Comparison of ENCODE assay signal across 8 cellular contexts in genomic region chr22:44697423-44698179, GRCh38. TPM values are rescaled to one million over a fixed set of nuclear protein-coding genes. Genes with fewer than 3 reads are reported as not detected.
DNase-seq lines count a peak whose midpoint lies in the region; ATAC-seq and TF ChIP-seq lines count a peak whose summit lies in the region.

No MANE protein-coding gene starts in this region.

- TF ChIP-seq CTCF in CD4-positive, alpha-beta T cell (IDR thresholded peaks at IDR 0.05) = peak; percentile 94
- TF ChIP-seq CTCF in SK-N-SH (IDR thresholded peaks at IDR 0.05) = peak; percentile 89
- TF ChIP-seq CTCF in glutamatergic neuron (IDR thresholded peaks at IDR 0.05; ENCODE audit: partially characterized antibody, unreplicated experiment) = peak; percentile 98
- TF ChIP-seq CTCF in progenitor cell of endocrine pancreas (IDR thresholded peaks at IDR 0.05; ENCODE audit: unreplicated experiment) = peak; percentile 97
- peak; percentile 97 for TF ChIP-seq CTCF in upper lobe of right lung (IDR thresholded peaks at IDR 0.05)

- 0% methylated on average over 2 of the region's 22 CpGs for WGBS in SK-N-SH (ENCODE audit: low lambda C conversion rate)

- peak; percentile 75 to 89 (median 82) for DNase-seq in CD4-positive, alpha-beta T cell
- DNase-seq in SK-N-SH = peak; percentile 91
- peak; percentile 73 to 83 (median 80) for DNase-seq in activated naive CD4-positive, alpha-beta T cell (lab: John Stamatoyannopoulos, UW)
- DNase-seq in glutamatergic neuron = peak; percentile 90
- DNase-seq in progenitor cell of endocrine pancreas (ENCODE audit: low spot score, unreplicated experiment) = peak; percentile 89
- peak; percentile 92 for DNase-seq in upper lobe of right lung

- H3K36me3 Mint-ChIP-seq in CD4-positive, alpha-beta T cell (ENCODE audit: low read depth) = no peaks in the 10 kb centered on the region
- H3K36me3 Mint-ChIP-seq in glutamatergic neuron (ENCODE audit: unreplicated experiment) (no peaks in the 10 kb centered on the region), progenitor cell of endocrine pancreas (ENCODE audit: insufficient read depth) (no peaks in the 10 kb centered on the region)

- no peaks in the 10 kb centered on the region for H3K27me3 Mint-ChIP-seq in CD4-positive, alpha-beta T cell
- H3K27me3 Mint-ChIP-seq in glutamatergic neuron (ENCODE audit: unreplicated experiment) (peaks cover 2% of the 10 kb centered on the region), progenitor cell of endocrine pancreas (peaks cover 5% of the 10 kb centered on the region)

- H3K4me2 ChIP-seq in SK-N-SH = no peak overlapping the region

- H3K27ac ChIP-seq in CD4-positive, alpha-beta T cell (ENCODE audit: low read depth, low read length) = no peak overlapping the region
- H3K27ac ChIP-seq in SK-N-SH (ENCODE audit: low read depth in 2 of 2, low read length in 1 of 2) (no peak overlapping the region), upper lobe of right lung (no peak overlapping the region)

- ATAC-seq in CD4-positive, alpha-beta T cell (ENCODE audit: poor library complexity) = peak; percentile 36
- ATAC-seq in HG02798 (IDR thresholded peaks at IDR 0.05; ENCODE audit: poor library complexity, unreplicated experiment) = peak; percentile 42
- ATAC-seq in upper lobe of right lung = peak; percentile 75
- no peak for ATAC-seq in GM21367 (IDR thresholded peaks at IDR 0.05; ENCODE audit: unreplicated experiment)

- intact Hi-C loops in CD4-positive, alpha-beta T cell (cut with DNase I, micrococcal nuclease) = loop anchor here (1.0 to 5.0 kb wide), 2 partner anchors 39 to 400 kb away; no protein-coding TSS in a partner anchor
- intact Hi-C loops in upper lobe of right lung (cut with DNase I) = loop anchor here (2.0 kb wide), 1 partner anchor 37 kb away; no protein-coding TSS in a partner anchor

- H3K36me3 ChIP-seq in SK-N-SH (replicated peaks in 1 of 2; ENCODE audit: control insufficient read depth in 1 of 2, insufficient read depth in 2 of 2, low read length in 1 of 2) (no peaks in the 10 kb centered on the region), upper lobe of right lung (no peaks in the 10 kb centered on the region)

- H4K20me1 ChIP-seq in SK-N-SH (ENCODE audit: insufficient read depth) = no peaks in the 10 kb centered on the region

- no peaks in the 10 kb centered on the region for H3K9me3 Mint-ChIP-seq in CD4-positive, alpha-beta T cell
- no peaks in the 10 kb centered on the region for H3K9me3 Mint-ChIP-seq in glutamatergic neuron (ENCODE audit: unreplicated experiment)
- no peaks in the 10 kb centered on the region for H3K9me3 Mint-ChIP-seq in progenitor cell of endocrine pancreas (ENCODE audit: low read depth)

- H3K9me2 ChIP-seq in SK-N-SH = no peaks in the 10 kb centered on the region

- H3K9ac ChIP-seq in SK-N-SH = no peak overlapping the region

- peak; percentile 88 for TF ChIP-seq RAD21 in SK-N-SH (IDR thresholded peaks at IDR 0.05; ENCODE audit: low read length)

- no peaks in the 10 kb centered on the region for H3K79me2 ChIP-seq in SK-N-SH (ENCODE audit: insufficient read depth)

- H3K4me1 ChIP-seq in SK-N-SH (ENCODE audit: control insufficient read depth in 1 of 2, insufficient read depth in 2 of 2, low read depth in 1 of 2, low read length in 1 of 2) (peaks cover 0 to 1% of the 10 kb centered on the region in 2 experiments; a peak in 1 of 4 replicates), upper lobe of right lung (peaks cover 17% of the 10 kb centered on the region)

- CTCF ChIA-PET in CD4-positive, alpha-beta T cell (lab: Charles Lee) = interaction anchor here (1.3 kb wide), 1 partner anchor 13 kb away, joined by 3 read pairs; no protein-coding TSS in a partner anchor
- CTCF ChIA-PET in SK-N-SH (lab: Yijun Ruan, JAX) = interaction anchor here (0.7 to 41.0 kb wide), 15 partner anchors 8 to 60 kb away, joined by 3 to 642 read pairs (median 7); no protein-coding TSS in a partner anchor

- H3K27ac Mint-ChIP-seq in CD4-positive, alpha-beta T cell = no peak overlapping the region
- H3K27ac Mint-ChIP-seq in glutamatergic neuron (ENCODE audit: unreplicated experiment) = no peak overlapping the region
- no peak overlapping the region for H3K27ac Mint-ChIP-seq in progenitor cell of endocrine pancreas

- no peaks in the 10 kb centered on the region for H3F3A ChIP-seq in SK-N-SH (replicated peaks; ENCODE audit: insufficient read depth)

- H3K4me3 Mint-ChIP-seq in CD4-positive, alpha-beta T cell = peak overlapping the region; percentile 42
- H3K4me3 Mint-ChIP-seq in glutamatergic neuron (ENCODE audit: unreplicated experiment) (no peak overlapping the region), progenitor cell of endocrine pancreas (ENCODE audit: low read depth) (no peak overlapping the region)

- POLR2A ChIA-PET in CD4-positive, alpha-beta T cell (lab: Charles Lee) = no interaction called here
- POLR2A ChIA-PET in SK-N-SH (lab: Yijun Ruan, JAX) = no interaction called here

- no peak overlapping the region for H2AFZ ChIP-seq in SK-N-SH (ENCODE audit: low read depth)

- H3K27me3 ChIP-seq in CD4-positive, alpha-beta T cell (ENCODE audit: control insufficient read depth, insufficient read depth, low read length) = no peaks in the 10 kb centered on the region
- 0 out of 2 replicates have a peak, but pooled peaks cover 3% of the 10 kb centered on the region for H3K27me3 ChIP-seq in SK-N-SH (ENCODE audit: insufficient read depth)
- H3K27me3 ChIP-seq in upper lobe of right lung = no peaks in the 10 kb centered on the region

- H3K4me3 ChIP-seq in SK-N-SH (ENCODE audit: low read depth in 2 of 2, low read length in 1 of 2) (no peak overlapping the region; a peak in 1 of 4 replicates), upper lobe of right lung (no peak overlapping the region)

- no peak for TF ChIP-seq EP300 in SK-N-SH (IDR thresholded peaks at IDR 0.05; ENCODE audit: borderline replicate concordance in 1 of 2, low read depth in 1 of 2, low read length in 1 of 2)

- H3K9me3 ChIP-seq in CD4-positive, alpha-beta T cell (ENCODE audit: control insufficient read depth, low read length) = no peaks in the 10 kb centered on the region
- H3K9me3 ChIP-seq in SK-N-SH (no peaks in the 10 kb centered on the region), upper lobe of right lung (no peaks in the 10 kb centered on the region)

- no peaks in the 10 kb centered on the region for H3K4me1 Mint-ChIP-seq in CD4-positive, alpha-beta T cell (ENCODE audit: low read depth)
- H3K4me1 Mint-ChIP-seq in glutamatergic neuron (ENCODE audit: low read depth, unreplicated experiment) (peaks cover 2% of the 10 kb centered on the region), progenitor cell of endocrine pancreas (ENCODE audit: low read depth) (peaks cover 8% of the 10 kb centered on the region)

TF ChIP-seq in SK-N-SH, 30 proteins besides CTCF, POLR2A, EP300 and RAD21:
- TF ChIP-seq RCOR1 (IDR thresholded peaks at IDR 0.05; ENCODE audit: low read length) = no peak
- no peak for TF ChIP-seq FOXM1 (IDR thresholded peaks at IDR 0.05; ENCODE audit: low read depth)
- peak; percentile 92 for TF ChIP-seq SMC3 (IDR thresholded peaks at IDR 0.05; ENCODE audit: low read depth, low read length)
- TF ChIP-seq, protein P1, sequence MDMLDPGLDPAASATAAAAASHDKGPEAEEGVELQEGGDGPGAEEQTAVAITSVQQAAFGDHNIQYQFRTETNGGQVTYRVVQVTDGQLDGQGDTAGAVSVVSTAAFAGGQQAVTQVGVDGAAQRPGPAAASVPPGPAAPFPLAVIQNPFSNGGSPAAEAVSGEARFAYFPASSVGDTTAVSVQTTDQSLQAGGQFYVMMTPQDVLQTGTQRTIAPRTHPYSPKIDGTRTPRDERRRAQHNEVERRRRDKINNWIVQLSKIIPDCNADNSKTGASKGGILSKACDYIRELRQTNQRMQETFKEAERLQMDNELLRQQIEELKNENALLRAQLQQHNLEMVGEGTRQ (IDR thresholded peaks at IDR 0.05; ENCODE audit: borderline replicate concordance, low read depth, low read length) = no peak
- TF ChIP-seq TCF12 (IDR thresholded peaks at IDR 0.05) = no peak
- TF ChIP-seq SIN3A (IDR thresholded peaks at IDR 0.05; ENCODE audit: borderline replicate concordance, low read depth, low read length) = no peak
- TF ChIP-seq TAF1 (IDR thresholded peaks at IDR 0.05; ENCODE audit: borderline replicate concordance, low read depth, low read length) = no peak
- TF ChIP-seq NFIC (IDR thresholded peaks at IDR 0.05; ENCODE audit: borderline replicate concordance) = no peak
- no peak for TF ChIP-seq CHD2 (IDR thresholded peaks at IDR 0.05; ENCODE audit: low read length, partially characterized antibody)
- no peak for TF ChIP-seq EZH2phosphoT487 (IDR thresholded peaks at IDR 0.05; ENCODE audit: borderline replicate concordance, low read depth)
- no peak for TF ChIP-seq YY1 (IDR thresholded peaks at IDR 0.05; ENCODE audit: low read depth)
- TF ChIP-seq MEF2A (IDR thresholded peaks at IDR 0.05; ENCODE audit: borderline replicate concordance, low read depth) = no peak
- no peak for TF ChIP-seq IRF3 (IDR thresholded peaks at IDR 0.05; ENCODE audit: low read depth, low read length)
- 0 out of 2 replicates have a peak, but pooled peaks have one; percentile 22 for TF ChIP-seq FOXJ3 (CRISPR knock-in tag; IDR thresholded peaks at IDR 0.05)
- no peak for TF ChIP-seq GATA2 (CRISPR knock-in tag; IDR thresholded peaks at IDR 0.05)
- no peak for TF ChIP-seq ELF1 (IDR thresholded peaks at IDR 0.05)

RNA-seq across cellular contexts. Expression of gene PRR5, which starts 4.4 kb away (rescaled TPM):
- total RNA-seq in CD4-positive, alpha-beta T cell = 10 to 100 TPM; 29.0 to 31.6 TPM
- polyA plus RNA-seq in SK-N-SH (2012; rRNA removed) = 1.3 TPM in 2 replicates
- polyA plus RNA-seq in SK-N-SH (2012; cell fraction: cytosol; rRNA removed) = 0.86 and 1.4 TPM in 2 replicates
- polyA plus RNA-seq in SK-N-SH (2012; cell fraction: nucleus; rRNA removed) = 2.5 and 2.6 TPM in 2 replicates
- 17.5 TPM for total RNA-seq in glutamatergic neuron (ENCODE audit: unreplicated experiment)
- 20.5 and 21.3 TPM in 2 replicates for total RNA-seq in progenitor cell of endocrine pancreas
- 13.6 TPM for total RNA-seq in upper lobe of right lung

RNA-seq across cellular contexts. Expression of gene ARHGAP8, which starts 54.8 kb away (rescaled TPM):
- 1 to 10 TPM; 5.7 to 6.3 TPM for total RNA-seq in CD4-positive, alpha-beta T cell
- polyA plus RNA-seq in SK-N-SH (2012; rRNA removed) = 0.05 and 0.08 TPM in 2 replicates
- polyA plus RNA-seq in SK-N-SH (2012; cell fraction: cytosol; rRNA removed) = 0.09 TPM in 1 of 2 replicates, not detected in the other
- 0.20 and 0.38 TPM in 2 replicates for polyA plus RNA-seq in SK-N-SH (2012; cell fraction: nucleus; rRNA removed)
- total RNA-seq in glutamatergic neuron (ENCODE audit: unreplicated experiment) = 0.59 TPM
- 100 and 105 TPM in 2 replicates for total RNA-seq in progenitor cell of endocrine pancreas
- 18.1 TPM for total RNA-seq in upper lobe of right lung
